2 cellular contexts compared by ENCODE assay signal in genomic region chr7:142539901-142540300, GRCh38.
A peak's percentile ranks its signal among the peaks of the same experiment; 100 is the strongest.
TF ChIP-seq lines count a peak whose summit lies in the region.

No MANE protein-coding gene starts in this region.

TF ChIP-seq in SK-N-SH, 30 proteins besides CTCF, POLR2A, EP300 and RAD21 (continued from another document and continues in another):
- TF ChIP-seq EZH2phosphoT487 (IDR thresholded peaks at IDR 0.05; ENCODE audit: borderline replicate concordance, low read depth) (no peak), JUND (IDR thresholded peaks at IDR 0.05) (peak; percentile 90), NRF1 (IDR thresholded peaks at IDR 0.05; ENCODE audit: low read depth, low read length) (no peak), NFIC (IDR thresholded peaks at IDR 0.05; ENCODE audit: borderline replicate concordance) (peak; percentile 77), PBX3 (IDR thresholded peaks at IDR 0.05) (peak; percentile 54), FOXM1 (IDR thresholded peaks at IDR 0.05; ENCODE audit: low read depth) (no peak), MEF2A (IDR thresholded peaks at IDR 0.05; ENCODE audit: borderline replicate concordance, low read depth) (peak; percentile 71), GATA2 (CRISPR knock-in tag; IDR thresholded peaks at IDR 0.05) (no peak), YY1 (IDR thresholded peaks at IDR 0.05; ENCODE audit: low read depth) (no peak), TEAD4 (IDR thresholded peaks at IDR 0.05; ENCODE audit: borderline replicate concordance, insufficient read depth) (peak; percentile 60; the same call in 1 of the 2 replicates), RCOR1 (IDR thresholded peaks at IDR 0.05; ENCODE audit: low read length) (no peak), ZBTB33 (IDR thresholded peaks at IDR 0.05; ENCODE audit: borderline replicate concordance, low read depth) (no peak), RFX5 (IDR thresholded peaks at IDR 0.05; ENCODE audit: low read length) (no peak), RXRA (IDR thresholded peaks at IDR 0.05; ENCODE audit: borderline replicate concordance, low read depth) (no peak), ELF1 (IDR thresholded peaks at IDR 0.05) (0 out of 2 replicates have a peak, but pooled peaks have one; percentile 16), TCF12 (IDR thresholded peaks at IDR 0.05) (peak; percentile 77), FOSL2 (IDR thresholded peaks at IDR 0.05; ENCODE audit: borderline replicate concordance, low read depth) (peak; percentile 95), GABPA (IDR thresholded peaks at IDR 0.05; ENCODE audit: low read depth) (no peak), TAF1 (IDR thresholded peaks at IDR 0.05; ENCODE audit: borderline replicate concordance, low read depth, low read length) (no peak), FOXJ3 (CRISPR knock-in tag; IDR thresholded peaks at IDR 0.05) (no peak)
- TF ChIP-seq, protein P1, sequence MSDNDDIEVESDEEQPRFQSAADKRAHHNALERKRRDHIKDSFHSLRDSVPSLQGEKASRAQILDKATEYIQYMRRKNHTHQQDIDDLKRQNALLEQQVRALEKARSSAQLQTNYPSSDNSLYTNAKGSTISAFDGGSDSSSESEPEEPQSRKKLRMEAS (IDR thresholded peaks at IDR 0.05; ENCODE audit: low read depth), result 0 out of 2 replicates have a peak, but pooled peaks have one; percentile 30
- TF ChIP-seq, protein P2, sequence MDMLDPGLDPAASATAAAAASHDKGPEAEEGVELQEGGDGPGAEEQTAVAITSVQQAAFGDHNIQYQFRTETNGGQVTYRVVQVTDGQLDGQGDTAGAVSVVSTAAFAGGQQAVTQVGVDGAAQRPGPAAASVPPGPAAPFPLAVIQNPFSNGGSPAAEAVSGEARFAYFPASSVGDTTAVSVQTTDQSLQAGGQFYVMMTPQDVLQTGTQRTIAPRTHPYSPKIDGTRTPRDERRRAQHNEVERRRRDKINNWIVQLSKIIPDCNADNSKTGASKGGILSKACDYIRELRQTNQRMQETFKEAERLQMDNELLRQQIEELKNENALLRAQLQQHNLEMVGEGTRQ (IDR thresholded peaks at IDR 0.05; ENCODE audit: borderline replicate concordance, low read depth, low read length), result no peak
- TF ChIP-seq, protein P3, sequence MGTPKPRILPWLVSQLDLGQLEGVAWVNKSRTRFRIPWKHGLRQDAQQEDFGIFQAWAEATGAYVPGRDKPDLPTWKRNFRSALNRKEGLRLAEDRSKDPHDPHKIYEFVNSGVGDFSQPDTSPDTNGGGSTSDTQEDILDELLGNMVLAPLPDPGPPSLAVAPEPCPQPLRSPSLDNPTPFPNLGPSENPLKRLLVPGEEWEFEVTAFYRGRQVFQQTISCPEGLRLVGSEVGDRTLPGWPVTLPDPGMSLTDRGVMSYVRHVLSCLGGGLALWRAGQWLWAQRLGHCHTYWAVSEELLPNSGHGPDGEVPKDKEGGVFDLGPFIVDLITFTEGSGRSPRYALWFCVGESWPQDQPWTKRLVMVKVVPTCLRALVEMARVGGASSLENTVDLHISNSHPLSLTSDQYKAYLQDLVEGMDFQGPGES (IDR thresholded peaks at IDR 0.05; ENCODE audit: low read depth, low read length), result no peak
- TF ChIP-seq, protein P4, sequence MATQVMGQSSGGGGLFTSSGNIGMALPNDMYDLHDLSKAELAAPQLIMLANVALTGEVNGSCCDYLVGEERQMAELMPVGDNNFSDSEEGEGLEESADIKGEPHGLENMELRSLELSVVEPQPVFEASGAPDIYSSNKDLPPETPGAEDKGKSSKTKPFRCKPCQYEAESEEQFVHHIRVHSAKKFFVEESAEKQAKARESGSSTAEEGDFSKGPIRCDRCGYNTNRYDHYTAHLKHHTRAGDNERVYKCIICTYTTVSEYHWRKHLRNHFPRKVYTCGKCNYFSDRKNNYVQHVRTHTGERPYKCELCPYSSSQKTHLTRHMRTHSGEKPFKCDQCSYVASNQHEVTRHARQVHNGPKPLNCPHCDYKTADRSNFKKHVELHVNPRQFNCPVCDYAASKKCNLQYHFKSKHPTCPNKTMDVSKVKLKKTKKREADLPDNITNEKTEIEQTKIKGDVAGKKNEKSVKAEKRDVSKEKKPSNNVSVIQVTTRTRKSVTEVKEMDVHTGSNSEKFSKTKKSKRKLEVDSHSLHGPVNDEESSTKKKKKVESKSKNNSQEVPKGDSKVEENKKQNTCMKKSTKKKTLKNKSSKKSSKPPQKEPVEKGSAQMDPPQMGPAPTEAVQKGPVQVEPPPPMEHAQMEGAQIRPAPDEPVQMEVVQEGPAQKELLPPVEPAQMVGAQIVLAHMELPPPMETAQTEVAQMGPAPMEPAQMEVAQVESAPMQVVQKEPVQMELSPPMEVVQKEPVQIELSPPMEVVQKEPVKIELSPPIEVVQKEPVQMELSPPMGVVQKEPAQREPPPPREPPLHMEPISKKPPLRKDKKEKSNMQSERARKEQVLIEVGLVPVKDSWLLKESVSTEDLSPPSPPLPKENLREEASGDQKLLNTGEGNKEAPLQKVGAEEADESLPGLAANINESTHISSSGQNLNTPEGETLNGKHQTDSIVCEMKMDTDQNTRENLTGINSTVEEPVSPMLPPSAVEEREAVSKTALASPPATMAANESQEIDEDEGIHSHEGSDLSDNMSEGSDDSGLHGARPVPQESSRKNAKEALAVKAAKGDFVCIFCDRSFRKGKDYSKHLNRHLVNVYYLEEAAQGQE (IDR thresholded peaks at IDR 0.05; ENCODE audit: low read depth, low read length), result no peak

TF ChIP-seq in SK-N-SH treated with all-trans-retinoic acid at 6 μM for 48 hours, 23 proteins besides CTCF, POLR2A, EP300 and RAD21 (continued from another document):
- TF ChIP-seq POU6F1 (CRISPR knock-in tag; IDR thresholded peaks at IDR 0.05; ENCODE audit: borderline replicate concordance, low read depth), result no peak
- TF ChIP-seq, protein P5, sequence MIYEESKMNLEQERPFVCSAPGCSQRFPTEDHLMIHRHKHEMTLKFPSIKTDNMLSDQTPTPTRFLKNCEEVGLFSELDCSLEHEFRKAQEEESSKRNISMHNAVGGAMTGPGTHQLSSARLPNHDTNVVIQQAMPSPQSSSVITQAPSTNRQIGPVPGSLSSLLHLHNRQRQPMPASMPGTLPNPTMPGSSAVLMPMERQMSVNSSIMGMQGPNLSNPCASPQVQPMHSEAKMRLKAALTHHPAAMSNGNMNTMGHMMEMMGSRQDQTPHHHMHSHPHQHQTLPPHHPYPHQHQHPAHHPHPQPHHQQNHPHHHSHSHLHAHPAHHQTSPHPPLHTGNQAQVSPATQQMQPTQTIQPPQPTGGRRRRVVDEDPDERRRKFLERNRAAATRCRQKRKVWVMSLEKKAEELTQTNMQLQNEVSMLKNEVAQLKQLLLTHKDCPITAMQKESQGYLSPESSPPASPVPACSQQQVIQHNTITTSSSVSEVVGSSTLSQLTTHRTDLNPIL (CRISPR knock-in tag; IDR thresholded peaks at IDR 0.05; ENCODE audit: low read depth), result no peak
- no peak for TF ChIP-seq PPARA (CRISPR knock-in tag; IDR thresholded peaks at IDR 0.05; ENCODE audit: borderline replicate concordance)
- no peak for TF ChIP-seq TSHZ2 (CRISPR knock-in tag; IDR thresholded peaks at IDR 0.05)
- no peak for TF ChIP-seq GLIS3 (CRISPR knock-in tag; IDR thresholded peaks at IDR 0.05)
- TF ChIP-seq BACH2 (CRISPR knock-in tag; IDR thresholded peaks at IDR 0.05; ENCODE audit: borderline replicate concordance), result no peak
- TF ChIP-seq ZFP3 (CRISPR knock-in tag; IDR thresholded peaks at IDR 0.05), result no peak
- TF ChIP-seq, protein P6, sequence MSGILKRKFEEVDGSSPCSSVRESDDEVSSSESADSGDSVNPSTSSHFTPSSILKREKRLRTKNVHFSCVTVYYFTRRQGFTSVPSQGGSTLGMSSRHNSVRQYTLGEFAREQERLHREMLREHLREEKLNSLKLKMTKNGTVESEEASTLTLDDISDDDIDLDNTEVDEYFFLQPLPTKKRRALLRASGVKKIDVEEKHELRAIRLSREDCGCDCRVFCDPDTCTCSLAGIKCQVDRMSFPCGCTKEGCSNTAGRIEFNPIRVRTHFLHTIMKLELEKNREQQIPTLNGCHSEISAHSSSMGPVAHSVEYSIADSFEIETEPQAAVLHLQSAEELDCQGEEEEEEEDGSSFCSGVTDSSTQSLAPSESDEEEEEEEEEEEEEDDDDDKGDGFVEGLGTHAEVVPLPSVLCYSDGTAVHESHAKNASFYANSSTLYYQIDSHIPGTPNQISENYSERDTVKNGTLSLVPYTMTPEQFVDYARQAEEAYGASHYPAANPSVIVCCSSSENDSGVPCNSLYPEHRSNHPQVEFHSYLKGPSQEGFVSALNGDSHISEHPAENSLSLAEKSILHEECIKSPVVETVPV (CRISPR knock-in tag; IDR thresholded peaks at IDR 0.05), result no peak
- TF ChIP-seq ZNF8 (CRISPR knock-in tag; IDR thresholded peaks at IDR 0.05), result no peak
